ENCODE assay signal across 8 cellular contexts in genomic region chr17:41800601-41801373, GRCh38. TPM values are rescaled to one million over a fixed set of nuclear protein-coding genes. Genes with fewer than 3 reads are reported as not detected.
DNase-seq lines count a peak whose midpoint lies in the region; ATAC-seq and TF ChIP-seq lines count a peak whose summit lies in the region.

No MANE protein-coding gene starts in this region.

- no peak overlapping the region for H3K27ac Mint-ChIP-seq in activated T-helper 17 cell treated with anti-CD3 and anti-CD28 coated beads, Interleukin-2, amount 50 U/mL, for 72 hours
- peak overlapping the region; percentile 98 for H3K27ac Mint-ChIP-seq in type B pancreatic cell

- no peaks in the 10 kb centered on the region for H3K27me3 Mint-ChIP-seq in activated T-helper 17 cell treated with anti-CD3 and anti-CD28 coated beads, Interleukin-2, amount 50 U/mL, for 72 hours
- H3K27me3 Mint-ChIP-seq in type B pancreatic cell: no peaks in the 10 kb centered on the region

- DNase-seq in NCI-H1436 (lab: John Stamatoyannopoulos, UW) (peak; percentile 49), NCI-H1436 treated with DMSO at 0.1 percent for 48 hours (lab: John Stamatoyannopoulos, UW) (no peak), islet precursor cell (peak; percentile 100), type B pancreatic cell (ENCODE audit: extremely low spot score, unreplicated experiment) (no peak), caudate nucleus (lab: John Stamatoyannopoulos, UW) (no peak), NCI-H446 treated with DMSO at 0.1 percent for 48 hours (lab: John Stamatoyannopoulos, UW) (no peak)

- no peak for TF ChIP-seq CTCF in type B pancreatic cell (conservative IDR thresholded peaks at IDR 0.05)

- H3K4me3 Mint-ChIP-seq in activated T-helper 17 cell treated with anti-CD3 and anti-CD28 coated beads, Interleukin-2, amount 50 U/mL, for 72 hours: no peak overlapping the region
- peak overlapping the region; percentile 80 for H3K4me3 Mint-ChIP-seq in type B pancreatic cell

- H3K4me1 Mint-ChIP-seq in activated T-helper 17 cell treated with anti-CD3 and anti-CD28 coated beads, Interleukin-2, amount 50 U/mL, for 72 hours: peaks cover 6% of the 10 kb centered on the region
- H3K4me1 Mint-ChIP-seq in type B pancreatic cell (ENCODE audit: unreplicated experiment): peaks cover 19% of the 10 kb centered on the region

- H3K27ac ChIP-seq in caudate nucleus (ENCODE audit: low read depth, low read length): no peak overlapping the region

- no peaks in the 10 kb centered on the region for H3K9me3 Mint-ChIP-seq in activated T-helper 17 cell treated with anti-CD3 and anti-CD28 coated beads, Interleukin-2, amount 50 U/mL, for 72 hours
- no peaks in the 10 kb centered on the region for H3K9me3 Mint-ChIP-seq in type B pancreatic cell

- peak; percentile 11 for ATAC-seq in activated T-helper 17 cell treated with anti-CD3 and anti-CD28 coated beads, Interleukin-2, amount 50 U/mL, for 72 hours (replicated peaks)
- ATAC-seq in HG02610 (IDR thresholded peaks at IDR 0.05; ENCODE audit: unreplicated experiment): no peak

- no peaks in the 10 kb centered on the region for H3K36me3 Mint-ChIP-seq in activated T-helper 17 cell treated with anti-CD3 and anti-CD28 coated beads, Interleukin-2, amount 50 U/mL, for 72 hours (ENCODE audit: low read depth)
- H3K36me3 Mint-ChIP-seq in type B pancreatic cell: peaks cover 4% of the 10 kb centered on the region

RNA-seq across cellular contexts. Expression of gene P3H4, which starts 11.0 kb away (rescaled TPM):
- under 1 TPM; 0.64 to 0.89 TPM for total RNA-seq in activated T-helper 17 cell treated with anti-CD3 and anti-CD28 coated beads, Interleukin-2, amount 50 U/mL, for 72 hours
- 24.7 and 50.5 TPM in 2 replicates for total RNA-seq in type B pancreatic cell (ENCODE audit: low replicate concordance)

RNA-seq across cellular contexts. Expression of gene FKBP10, which starts 12.0 kb away (rescaled TPM):
- under 1 TPM; 0.09 to 0.37 TPM for total RNA-seq in activated T-helper 17 cell treated with anti-CD3 and anti-CD28 coated beads, Interleukin-2, amount 50 U/mL, for 72 hours
- 54.3 and 249 TPM in 2 replicates for total RNA-seq in type B pancreatic cell (ENCODE audit: low replicate concordance)

RNA-seq across cellular contexts. Expression of gene JUP, which starts 14.3 kb away (rescaled TPM):
- under 1 TPM; 0.32 to 0.45 TPM for total RNA-seq in activated T-helper 17 cell treated with anti-CD3 and anti-CD28 coated beads, Interleukin-2, amount 50 U/mL, for 72 hours
- 169 and 505 TPM in 2 replicates for total RNA-seq in type B pancreatic cell (ENCODE audit: low replicate concordance)

RNA-seq across cellular contexts. Expression of gene NT5C3B, which starts 35.2 kb away (rescaled TPM):
- total RNA-seq in activated T-helper 17 cell treated with anti-CD3 and anti-CD28 coated beads, Interleukin-2, amount 50 U/mL, for 72 hours: 10 to 100 TPM; 51.2 to 70.3 TPM
- 46.0 and 74.8 TPM in 2 replicates for total RNA-seq in type B pancreatic cell (ENCODE audit: low replicate concordance)

RNA-seq across cellular contexts. Expression of gene KLHL10, which starts 36.8 kb away (rescaled TPM):
- total RNA-seq in activated T-helper 17 cell treated with anti-CD3 and anti-CD28 coated beads, Interleukin-2, amount 50 U/mL, for 72 hours: under 1 TPM in 1 of 2 donors, not detected in 1; 0.16 TPM
- total RNA-seq in type B pancreatic cell (ENCODE audit: low replicate concordance): 0.24 TPM in 1 of 2 replicates, not detected in the other

Comparison
In these comparisons a context has a peak if more than half of its experiments do, and no peak if none do; other contexts are left out.
1. DNase-seq: peak in NCI-H1436 (single experiment) and islet precursor cell (single experiment); none in NCI-H1436 treated with DMSO at 0.1 percent for 48 hours (single experiment), type B pancreatic cell (single experiment), caudate nucleus (0 of 61) and NCI-H446 treated with DMSO at 0.1 percent for 48 hours (single experiment).
2. RNA of gene P3H4, which starts 11.0 kb away (total RNA-seq): 24.7 to 50.5 TPM in type B pancreatic cell; 0.64 to 0.89 TPM in activated T-helper 17 cell treated with anti-CD3 and anti-CD28 coated beads, Interleukin-2, amount 50 U/mL, for 72 hours; every median in the first group is over 10 times any median in the second.
3. RNA of gene FKBP10, which starts 12.0 kb away (total RNA-seq): 54.3 to 249 TPM in type B pancreatic cell; 0.09 to 0.37 TPM in activated T-helper 17 cell treated with anti-CD3 and anti-CD28 coated beads, Interleukin-2, amount 50 U/mL, for 72 hours; every median in the first group is over 10 times any median in the second.
4. RNA of gene JUP, which starts 14.3 kb away (total RNA-seq): 169 to 505 TPM in type B pancreatic cell; 0.32 to 0.45 TPM in activated T-helper 17 cell treated with anti-CD3 and anti-CD28 coated beads, Interleukin-2, amount 50 U/mL, for 72 hours; every median in the first group is over 100 times any median in the second.